In genomic region chr20:21706345-21707195, GRCh38 we compare ENCODE assay signal across 1 cellular context.
TF ChIP-seq lines count a peak whose summit lies in the region.

No MANE protein-coding gene starts in this region.

TF ChIP-seq in IMR-90, 13 proteins besides CTCF, POLR2A, EP300 and RAD21 (continued from another document):
- TF ChIP-seq RCOR1 (IDR thresholded peaks at IDR 0.05; ENCODE audit: insufficient replicate concordance, low read length) (no peak), CEBPB (IDR thresholded peaks at IDR 0.05; ENCODE audit: low read depth, low read length) (no peak), RFX5 (IDR thresholded peaks at IDR 0.05; ENCODE audit: low read depth, low read length) (no peak), CHD1 (IDR thresholded peaks at IDR 0.05; ENCODE audit: low read depth, low read length) (no peak), SMC3 (IDR thresholded peaks at IDR 0.05; ENCODE audit: low read depth, low read length) (no peak)
TF ChIP-seq in IMR-90: peak in this region for 0.
